In genomic region chr21:25561668-25562641, GRCh38 we compare ENCODE assay signal across 8 cellular contexts. TPM values are rescaled to one million over a fixed set of nuclear protein-coding genes. Genes with fewer than 3 reads are reported as not detected.
DNase-seq lines count a peak whose midpoint lies in the region; ATAC-seq and TF ChIP-seq lines count a peak whose summit lies in the region.

No MANE protein-coding gene starts in this region.

- peak overlapping the region; percentile 67 for H3K18ac ChIP-seq in IMR-90 (ENCODE audit: low read depth, low read length)

- H4K91ac ChIP-seq in IMR-90 (ENCODE audit: insufficient read depth, low read depth, low read length), result peak overlapping the region; percentile 90

- peak; percentile 25; the same call in 1 of the 2 replicates for TF ChIP-seq RAD21 in IMR-90 (IDR thresholded peaks at IDR 0.05; ENCODE audit: low read length)

- peak overlapping the region; percentile 83 for H3K4me2 ChIP-seq in IMR-90 (ENCODE audit: low read depth, low read length)

- no peaks in the 10 kb centered on the region for H3K9me3 ChIP-seq in IMR-90 (ENCODE audit: control insufficient read depth, insufficient read depth, low read length)
- H3K9me3 ChIP-seq in right lobe of liver, result no peaks in the 10 kb centered on the region

- H3K4ac ChIP-seq in IMR-90 (ENCODE audit: low read depth, low read length), result peak overlapping the region; percentile 97

- POLR2A ChIA-PET in IMR-90 (lab: Charles Lee; ENCODE audit: unreplicated experiment), result no interaction called here

- 0% methylated on average over 17 of the region's 74 CpGs; no CpG with 5 or more reads in 1 of the 2 experiments for WGBS in IMR-90 (ENCODE audit: extremely low coverage in 2 of 2, insufficient read length in 1 of 2), 2 experiments
- 18% methylated on average over 33 of the region's 74 CpGs for WGBS in right lobe of liver (ENCODE audit: insufficient coverage, low coverage, low lambda C conversion rate, missing lambda C conversion rate)

- peak overlapping the region; percentile 94 for H3K14ac ChIP-seq in IMR-90 (replicated peaks; ENCODE audit: low read depth, low read length)

- H2BK5ac ChIP-seq in IMR-90 (ENCODE audit: low read depth, low read length, poor library complexity, severe bottlenecking), result peak overlapping the region; percentile 89

- H3K27ac ChIP-seq in IMR-90 (ENCODE audit: insufficient read depth, low read length), result peak overlapping the region; percentile 89
- H3K27ac ChIP-seq in right lobe of liver, result peak overlapping the region in 2 of 3 donors; percentile 43 to 53

- H2AK9ac ChIP-seq in IMR-90 (replicated peaks; ENCODE audit: low read depth, low read length, poor library complexity), result peak overlapping the region; percentile 94

- peak overlapping the region; percentile 84 for H4K5ac ChIP-seq in IMR-90 (ENCODE audit: low read depth, low read length)

- in situ Hi-C loops in Caki2 (cut with HindIII; ENCODE audit: low pct_unique_long_range_greater_than_20kb, low sequenced_read_pairs) (no loop called here), IMR-90 (cut with MboI; ENCODE audit: low sequenced_read_pairs) (loop anchor here (10.0 kb wide), 1 partner anchor 137 kb away; no protein-coding TSS in a partner anchor)

- TF ChIP-seq POLR2A in IMR-90 (IDR thresholded peaks at IDR 0.05; ENCODE audit: low read depth, low read length) (peak; percentile 96), right lobe of liver (IDR thresholded peaks at IDR 0.05) (no peak)

- H2BK15ac ChIP-seq in IMR-90 (ENCODE audit: low read depth, low read length), result peak overlapping the region; percentile 94; the same call in 2 of the 3 replicates

- H2AK5ac ChIP-seq in IMR-90 (ENCODE audit: low read depth, low read length), result peak overlapping the region; percentile 62; the same call in 1 of the 2 replicates

- intact Hi-C loops in IMR-90 (cut with micrococcal nuclease) (loop anchor here (2.0 kb wide), 1 partner anchor 141 kb away; no protein-coding TSS in a partner anchor), right lobe of liver (cut with DNase I) (no loop called here)

- H3K36me3 ChIP-seq in IMR-90 (ENCODE audit: control insufficient read depth, insufficient read depth, low read length), result peaks cover 1% of the 10 kb centered on the region; the same call in 1 of the 2 replicates
- no peaks in the 10 kb centered on the region for H3K36me3 ChIP-seq in right lobe of liver

- TF ChIP-seq CTCF in IMR-90 (conservative IDR thresholded peaks at IDR 0.05; ENCODE audit: low read depth, low read length) (peak; percentile 37), right lobe of liver (IDR thresholded peaks at IDR 0.05) (no peak)

- peak overlapping the region; percentile 87 for H2BK20ac ChIP-seq in IMR-90 (ENCODE audit: low read depth, low read length)

- H3K9me1 ChIP-seq in IMR-90 (ENCODE audit: insufficient read depth, low read length), result peaks cover 14% of the 10 kb centered on the region

- H3K27me3 ChIP-seq in IMR-90 (ENCODE audit: control insufficient read depth, insufficient read depth, low read length) (no peaks in the 10 kb centered on the region), right lobe of liver (no peaks in the 10 kb centered on the region)

- H3K4me3 ChIP-seq in IMR-90 (ENCODE audit: insufficient read depth, low read depth, low read length) (peak overlapping the region; percentile 77), right lobe of liver (peak overlapping the region; percentile 33 to 46 (median 33))

- H3K23ac ChIP-seq in IMR-90 (ENCODE audit: low read depth, low read length), result peak overlapping the region; percentile 94

- H3K79me1 ChIP-seq in IMR-90 (ENCODE audit: low read depth in 1 of 2, low read length in 2 of 2), result peaks cover 11 to 41% of the 10 kb centered on the region in 2 experiments

- peak overlapping the region; percentile 88 to 94 for H4K8ac ChIP-seq in IMR-90 (ENCODE audit: low read depth in 2 of 2, low read length in 2 of 2)

- H2BK120ac ChIP-seq in IMR-90 (ENCODE audit: low read depth, low read length), result peak overlapping the region; percentile 97

- CTCF ChIA-PET in IMR-90 (lab: Yijun Ruan, JAX), result interaction anchor here (0.6 kb wide), 1 partner anchor 22 kb away, joined by 7 read pairs; no protein-coding TSS in a partner anchor

- ATAC-seq in GM21526 (IDR thresholded peaks at IDR 0.05; ENCODE audit: low FRiP score, unreplicated experiment), result peak; percentile 47
- peak; percentile 86 for ATAC-seq in IMR-90 (ENCODE audit: low read depth)
- peak; percentile 73 to 76 (median 74) for ATAC-seq in right lobe of liver

- DNase-seq in Caki2 (ENCODE audit: low read depth), result peak; percentile 67
- peak; percentile 82 for DNase-seq in IMR-90
- DNase-seq in activated CD4-positive, CD25-positive, alpha-beta regulatory T cell (lab: John Stamatoyannopoulos, UW), result peak; percentile 44 to 79 (median 69)
- DNase-seq in cerebellum (ENCODE audit: low spot score), result peak; percentile 7
- peak; percentile 43 to 62 (median 55) for DNase-seq in right lobe of liver
- DNase-seq in stimulated activated CD4-positive, alpha-beta T cell treated with anti-CD3 and anti-CD28 coated beads, TNF-alpha, amount 100 ng/mL, for 24 hours (ENCODE audit: low read depth in 3 of 3), result peak; percentile 74 to 83 (median 79)
- DNase-seq in HuH-7.5 (ENCODE audit: low spot score), result no peak

- peak overlapping the region; percentile 82 for H3K9ac ChIP-seq in IMR-90 (ENCODE audit: low read depth, low read length)

- dilution Hi-C loops in IMR-90 (cut with HindIII; ENCODE audit: low sequenced_read_pairs, unreplicated experiment), result no loop called here

- H2AFZ ChIP-seq in IMR-90 (replicated peaks; ENCODE audit: low read length, poor library complexity), result peak overlapping the region; percentile 94

- peak overlapping the region; percentile 96 for H3K56ac ChIP-seq in IMR-90 (ENCODE audit: extremely low read depth, insufficient read depth, low read length)

- peaks cover 3% of the 10 kb centered on the region; the same call in 1 of the 2 replicates for H4K20me1 ChIP-seq in IMR-90 (ENCODE audit: insufficient read depth, low read length)

- BruUV-seq in IMR-90 (replicated peaks; lab: Mats Ljungman, UMichigan), result no TSS peak

- H3K4me1 ChIP-seq in IMR-90 (ENCODE audit: control insufficient read depth, insufficient read depth, low read length) (peaks cover 8% of the 10 kb centered on the region), right lobe of liver (peaks cover 0 to 8% (median 0%) of the 10 kb centered on the region in 4 donors)

TF ChIP-seq in IMR-90, 13 proteins besides CTCF, POLR2A, EP300 and RAD21:
- TF ChIP-seq CHD1 (IDR thresholded peaks at IDR 0.05; ENCODE audit: low read depth, low read length) (no peak), MAZ (IDR thresholded peaks at IDR 0.05; ENCODE audit: borderline replicate concordance, low read depth, low read length) (peak; percentile 31; the same call in 1 of the 2 replicates), RCOR1 (IDR thresholded peaks at IDR 0.05; ENCODE audit: insufficient replicate concordance, low read length) (no peak), FOS (IDR thresholded peaks at IDR 0.05; ENCODE audit: low read depth, low read length) (peak; percentile 36; the same call in 1 of the 2 replicates), SMC3 (IDR thresholded peaks at IDR 0.05; ENCODE audit: low read depth, low read length) (no peak; the same call in 1 of the 2 replicates), USF2 (IDR thresholded peaks at IDR 0.05; ENCODE audit: low read depth, low read length) (no peak), CEBPB (IDR thresholded peaks at IDR 0.05; ENCODE audit: low read depth, low read length) (no peak), MXI1 (IDR thresholded peaks at IDR 0.05; ENCODE audit: borderline replicate concordance, low read depth, low read length) (peak; percentile 79; the same call in 1 of the 2 replicates), BHLHE40 (IDR thresholded peaks at IDR 0.05; ENCODE audit: low read depth, low read length) (peak; percentile 90), MAFK (IDR thresholded peaks at IDR 0.05; ENCODE audit: low read depth, low read length) (no peak)

RNA-seq across cellular contexts. Expression of gene MRPL39, which starts 45.3 kb away (rescaled TPM):
- total RNA-seq in Caki2 (2014; rRNA removed; shearing (Covaris generic); ENCODE audit: low replicate concordance), result 52.5 and 81.7 TPM in 2 replicates
- 20.6 and 40.0 TPM in 2 replicates for total RNA-seq in IMR-90 (2012; rRNA removed)
- polyA plus RNA-seq in IMR-90 (2012; rRNA removed), result 15.2 and 15.4 TPM in 2 replicates
- polyA plus RNA-seq in IMR-90 (2012; cell fraction: cytosol; rRNA removed), result 3.0 and 5.4 TPM in 2 replicates
- 1.3 and 5.9 TPM in 2 replicates for polyA plus RNA-seq in IMR-90 (2012; cell fraction: nucleus; rRNA removed; ENCODE audit: low replicate concordance)
- total RNA-seq in cerebellum, result 35.0 TPM
- 10 to 100 TPM; 18.4 to 23.8 (median 19.5) TPM for total RNA-seq in right lobe of liver
